ENCODE assay signal across 25 cellular contexts in the genomic region with DNA sequence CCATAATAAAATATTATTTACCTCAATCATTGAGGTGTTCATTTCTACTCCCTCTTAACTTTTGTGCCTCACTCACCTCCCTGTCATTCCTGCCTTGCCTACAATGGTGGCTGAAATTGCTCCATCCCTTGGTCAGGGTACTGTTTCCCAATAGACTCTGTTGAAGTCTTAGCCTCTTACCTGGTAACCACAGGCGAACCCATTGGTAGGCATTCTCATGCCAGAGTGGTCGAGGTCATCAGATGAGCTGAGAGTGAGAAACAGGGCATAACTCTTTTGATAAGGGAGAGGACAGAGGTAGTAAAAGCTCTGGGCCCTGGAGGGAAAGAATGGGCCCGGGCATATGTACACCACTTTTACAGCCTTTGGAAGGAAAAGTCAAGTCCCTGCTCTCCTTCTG.
DNase-seq lines count a peak whose midpoint lies in the region; ATAC-seq, FAIRE-seq and TF ChIP-seq lines count a peak whose summit lies in the region.
"Had no signal": no experiment of that assay in that cellular context is flagged by ENCODE, and none has a peak within 500 bp of the region (broad histone marks: within the 10 kb centered on the region; RNA-seq: fewer than 3 reads in every experiment).

No MANE protein-coding gene starts in this region.

- peaks cover 6% of the 10 kb centered on the region for H3K4me1 ChIP-seq in RWPE2 (ENCODE audit: insufficient read depth, poor library complexity, severe bottlenecking)
- peaks cover 2% of the 10 kb centered on the region for H3K4me1 ChIP-seq in foreskin keratinocyte
- H3K4me1 ChIP-seq: BE2C, BLaER1 had no signal

- no peak for FAIRE-seq in bronchial epithelial cell (lab: Jason Lieb, UNC)
- no peak for FAIRE-seq in GM19239 (lab: Jason Lieb, UNC)
- FAIRE-seq: A204.1, GM12892, GM18507 had no signal

- TF ChIP-seq CTCF in RWPE2 (IDR thresholded peaks at IDR 0.05; ENCODE audit: poor library complexity, severe bottlenecking) (no peak), bronchial epithelial cell (IDR thresholded peaks at IDR 0.05; ENCODE audit: insufficient read depth, low read length, severe bottlenecking) (no peak), foreskin keratinocyte (conservative IDR thresholded peaks at IDR 0.05) (no peak)

- no peak overlapping the region for H3K27ac ChIP-seq in RWPE2 (ENCODE audit: poor library complexity, severe bottlenecking)
- H3K27ac ChIP-seq in foreskin keratinocyte = no peak overlapping the region
- H3K27ac ChIP-seq: BLaER1 had no signal

- H3K36me3 ChIP-seq in RWPE2 (ENCODE audit: low read depth) (no peaks in the 10 kb centered on the region), bronchial epithelial cell (ENCODE audit: control insufficient read depth, insufficient read depth, low read length) (no peaks in the 10 kb centered on the region)
- H3K36me3 ChIP-seq: BE2C, BLaER1 had no signal

- DNase-seq in RWPE2 (ENCODE audit: low spot score) (no peak), bronchial epithelial cell (ENCODE audit: low read depth) (peak; percentile 8), foreskin keratinocyte (peak; percentile 20 to 43), GM19239 (ENCODE audit: insufficient read length, low spot score) (no peak)
- DNase-seq: 8988T; ACHN; BE2C; C1 segment of cervical spinal cord; CD4-positive, alpha-beta memory T cell; CD4-positive, CD25-positive, alpha-beta regulatory T cell; CD8-positive, alpha-beta memory T cell; COR-L47; DMS 273 treated with DMSO at 0.1 percent for 48 hours; DMS153; DMS53; DMS79; DND-41; GDM1 had no signal

- H3K27me3 ChIP-seq in RWPE2 (ENCODE audit: insufficient read depth, poor library complexity, severe bottlenecking) = no peaks in the 10 kb centered on the region
- no peaks in the 10 kb centered on the region for H3K27me3 ChIP-seq in bronchial epithelial cell (ENCODE audit: control insufficient read depth, insufficient read depth, low read length)
- no peaks in the 10 kb centered on the region for H3K27me3 ChIP-seq in foreskin keratinocyte
- H3K27me3 ChIP-seq: BE2C, BLaER1 had no signal

- ATAC-seq in RWPE2 (ENCODE audit: low read depth) (peak; percentile 59), foreskin keratinocyte (peak; percentile 9), GM19035 (IDR thresholded peaks at IDR 0.05; ENCODE audit: unreplicated experiment) (no peak), HG03460 (IDR thresholded peaks at IDR 0.05; ENCODE audit: unreplicated experiment) (no peak)
- ATAC-seq: GM12878 had no signal

- H3K4me3 ChIP-seq in RWPE2 (ENCODE audit: severe bottlenecking) = no peak overlapping the region
- no peak overlapping the region for H3K4me3 ChIP-seq in bronchial epithelial cell (ENCODE audit: low read depth, low read length)
- H3K4me3 ChIP-seq: BLaER1, GM12878 had no signal

- no peaks in the 10 kb centered on the region for H3K9me3 ChIP-seq in RWPE2 (ENCODE audit: severe bottlenecking)
- H3K9me3 ChIP-seq: BE2C, BLaER1 had no signal

Comparison
In these comparisons a context has a peak if more than half of its experiments do, and no peak if none do; other contexts are left out.
1. ATAC-seq: peak in RWPE2 (single experiment) and foreskin keratinocyte (single experiment); none in GM19035 (single experiment) and HG03460 (single experiment).
2. DNase-seq: peak in bronchial epithelial cell (single experiment) and foreskin keratinocyte (2 of 2); none in RWPE2 (single experiment) and GM19239 (single experiment).